ENCODE assay signal across 8 cellular contexts in genomic region chr17:82497483-82498405, GRCh38. TPM values are rescaled to one million over a fixed set of nuclear protein-coding genes. Genes with fewer than 3 reads are reported as not detected.
A peak's percentile ranks its signal among the peaks of the same experiment; 100 is the strongest.
DNase-seq lines count a peak whose midpoint lies in the region; ATAC-seq and TF ChIP-seq lines count a peak whose summit lies in the region.

No MANE protein-coding gene starts in this region.

- CTCF ChIA-PET in activated CD4-positive, alpha-beta memory T cell treated with anti-CD3 and anti-CD28 coated beads for 36 hours (lab: Charles Lee): interaction anchor here (1.3 to 4.3 kb wide), 2 partner anchors 22 to 57 kb away, joined by 3 to 17 read pairs; partner anchors contain the start of gene FOXK2

- peak; percentile 6 for ATAC-seq in GM19395 (IDR thresholded peaks at IDR 0.05; ENCODE audit: unreplicated experiment)
- no peak for ATAC-seq in HG02973 (IDR thresholded peaks at IDR 0.05; ENCODE audit: unreplicated experiment)

- peaks cover 22% of the 10 kb centered on the region for H3K4me1 Mint-ChIP-seq in activated CD4-positive, alpha-beta memory T cell treated with anti-CD3 and anti-CD28 coated beads for 36 hours (ENCODE audit: low read depth)
- peaks cover 3% of the 10 kb centered on the region for H3K4me1 Mint-ChIP-seq in endodermal cell

- H3K27ac ChIP-seq in BLaER1 treated with 17β-estradiol and CSF1 and Interleukin-3, amounts not matched to agents 10 nM and 100 nM: peak overlapping the region; percentile 13 to 87 (median 83); a peak in 21 of 22 replicates
- H3K27ac ChIP-seq in endodermal cell (ENCODE audit: low read depth, low read length) (no peak overlapping the region), muscle layer of duodenum (ENCODE audit: low read length) (peak overlapping the region; percentile 77), tibial artery (peak overlapping the region; percentile 93 to 94)

- H3K9ac ChIP-seq in BLaER1 treated with 17β-estradiol and CSF1 and Interleukin-3, amounts not matched to agents 10 nM and 100 nM: peak overlapping the region; percentile 70 to 85 (median 80); a peak in 21 of 22 replicates
- peak overlapping the region; percentile 60 for H3K9ac ChIP-seq in endodermal cell (ENCODE audit: extremely low read depth, low read length, poor library complexity, severe bottlenecking)

- no peaks in the 10 kb centered on the region for H3K9me3 Mint-ChIP-seq in activated CD4-positive, alpha-beta memory T cell treated with anti-CD3 and anti-CD28 coated beads for 36 hours
- H3K9me3 Mint-ChIP-seq in endodermal cell: no peaks in the 10 kb centered on the region

- DNase-seq in NAMALWA (ENCODE audit: low spot score) (peak; percentile 67), endodermal cell (peak; percentile 80), tibial artery (peak; percentile 45 to 77)
- DNase-seq in activated CD4-positive, alpha-beta memory T cell treated with anti-CD3 and anti-CD28 coated beads for 36 hours: peak; percentile 55

- no peaks in the 10 kb centered on the region for H3K36me3 ChIP-seq in BLaER1 treated with 17β-estradiol and CSF1 and Interleukin-3, amounts not matched to agents 10 nM and 100 nM
- H3K36me3 ChIP-seq in endodermal cell (ENCODE audit: control insufficient read depth, insufficient read depth, low read length) (no peaks in the 10 kb centered on the region), muscle layer of duodenum (ENCODE audit: control insufficient read depth in 1 of 2, insufficient read depth in 2 of 2, low read length in 2 of 2) (no peaks in the 10 kb centered on the region), tibial artery (no peaks in the 10 kb centered on the region)

- POLR2A ChIA-PET in activated CD4-positive, alpha-beta memory T cell treated with anti-CD3 and anti-CD28 coated beads for 36 hours (lab: Charles Lee): interaction anchor here (0.9 to 1.6 kb wide), 5 partner anchors 9 to 49 kb away, joined by 3 to 6 read pairs (median 4); partner anchors contain the start of gene FOXK2

- no peaks in the 10 kb centered on the region for H3K27me3 ChIP-seq in BLaER1 treated with 17β-estradiol and CSF1 and Interleukin-3, amounts not matched to agents 10 nM and 100 nM
- H3K27me3 ChIP-seq in endodermal cell (ENCODE audit: control insufficient read depth, insufficient read depth, low read length, poor library complexity, severe bottlenecking) (no peaks in the 10 kb centered on the region), muscle layer of duodenum (ENCODE audit: low read depth, low read length) (no peaks in the 10 kb centered on the region), tibial artery (no peaks in the 10 kb centered on the region)

- peaks cover 0 to 7% (median 0%) of the 10 kb centered on the region in 11 experiments; a peak in 2 of 22 replicates for H4K20me1 ChIP-seq in BLaER1 treated with 17β-estradiol and CSF1 and Interleukin-3, amounts not matched to agents 10 nM and 100 nM

- intact Hi-C loops in activated CD4-positive, alpha-beta memory T cell treated with anti-CD3 and anti-CD28 coated beads for 36 hours (cut with micrococcal nuclease): loop anchor here (1.0 to 5.0 kb wide), 3 partner anchors 22 to 39 kb away; partner anchors contain the start of genes FOXK2 and NARF
- intact Hi-C loops in tibial artery (cut with DNase I; ENCODE audit: low total_unique reads): no loop called here

- WGBS in endodermal cell (ENCODE audit: insufficient coverage in 1 of 2, insufficient read length in 1 of 2), 2 experiments: 21% methylated on average over 14 to 63 of the region's 66 CpGs

- peak overlapping the region; percentile 78 for H3K4me3 Mint-ChIP-seq in activated CD4-positive, alpha-beta memory T cell treated with anti-CD3 and anti-CD28 coated beads for 36 hours
- peak overlapping the region; percentile 69 for H3K4me3 Mint-ChIP-seq in endodermal cell

- peak overlapping the region; percentile 71 to 98 (median 90) for H3K4me2 ChIP-seq in BLaER1 treated with 17β-estradiol and CSF1 and Interleukin-3, amounts not matched to agents 10 nM and 100 nM

- peaks cover 36 to 87% (median 75%) of the 10 kb centered on the region in 10 experiments for H3K4me1 ChIP-seq in BLaER1 treated with 17β-estradiol and CSF1 and Interleukin-3, amounts not matched to agents 10 nM and 100 nM
- H3K4me1 ChIP-seq in endodermal cell (ENCODE audit: control insufficient read depth, insufficient read depth, low read length) (no peaks in the 10 kb centered on the region), muscle layer of duodenum (ENCODE audit: control insufficient read depth in 1 of 2, insufficient read depth in 2 of 2, low read length in 2 of 2) (peaks cover 0 to 14% of the 10 kb centered on the region in 2 donors), tibial artery (peaks cover 0 to 57% (median 27%) of the 10 kb centered on the region in 4 donors)

- TF ChIP-seq CTCF in endodermal cell (conservative IDR thresholded peaks at IDR 0.05) (no peak), tibial artery (IDR thresholded peaks at IDR 0.05) (no peak)

- H3K36me3 Mint-ChIP-seq in activated CD4-positive, alpha-beta memory T cell treated with anti-CD3 and anti-CD28 coated beads for 36 hours: no peaks in the 10 kb centered on the region
- no peaks in the 10 kb centered on the region for H3K36me3 Mint-ChIP-seq in endodermal cell (ENCODE audit: low read depth)

- peak overlapping the region; percentile 81 for H3K27ac Mint-ChIP-seq in activated CD4-positive, alpha-beta memory T cell treated with anti-CD3 and anti-CD28 coated beads for 36 hours
- H3K27ac Mint-ChIP-seq in endodermal cell: no peak overlapping the region

- no peaks in the 10 kb centered on the region for H3K9me3 ChIP-seq in BLaER1 treated with 17β-estradiol and CSF1 and Interleukin-3, amounts not matched to agents 10 nM and 100 nM (replicated peaks in 1 of 11)
- no peaks in the 10 kb centered on the region for H3K9me3 ChIP-seq in endodermal cell (ENCODE audit: control insufficient read depth, low read length)
- H3K9me3 ChIP-seq in muscle layer of duodenum (ENCODE audit: control insufficient read depth in 1 of 2, low read length in 2 of 2): no peaks in the 10 kb centered on the region
- H3K9me3 ChIP-seq in tibial artery: no peaks in the 10 kb centered on the region

- no peaks in the 10 kb centered on the region for H3K27me3 Mint-ChIP-seq in activated CD4-positive, alpha-beta memory T cell treated with anti-CD3 and anti-CD28 coated beads for 36 hours
- H3K27me3 Mint-ChIP-seq in endodermal cell (ENCODE audit: insufficient read depth): peaks cover 33% of the 10 kb centered on the region

- peak overlapping the region; percentile 48 to 72 (median 58) for H3K4me3 ChIP-seq in BLaER1 treated with 17β-estradiol and CSF1 and Interleukin-3, amounts not matched to agents 10 nM and 100 nM
- H3K4me3 ChIP-seq in endodermal cell (ENCODE audit: low read length): peak overlapping the region; percentile 83
- H3K4me3 ChIP-seq in muscle layer of duodenum (ENCODE audit: low read depth in 1 of 2, low read length in 2 of 2): peak overlapping the region; percentile 62 to 63
- peak overlapping the region; percentile 58 to 91 for H3K4me3 ChIP-seq in tibial artery

RNA-seq across cellular contexts. Expression of gene FOXK2, which starts 21.8 kb away (rescaled TPM):
- 10 to 100 TPM; 49.3 to 60.8 TPM for total RNA-seq in activated CD4-positive, alpha-beta memory T cell treated with anti-CD3 and anti-CD28 coated beads for 36 hours
- total RNA-seq in endodermal cell: 10 to 100 TPM; 67.2 to 68.1 TPM
- polyA plus RNA-seq in endodermal cell (2013, experiment 1 of 2): 58.7 TPM
- polyA plus RNA-seq in endodermal cell (2013, experiment 2 of 2): 53.1 TPM

RNA-seq across cellular contexts. Expression of gene NARF, which starts 39.2 kb away (rescaled TPM):
- 100 to 1,000 TPM; 101 to 110 TPM for total RNA-seq in activated CD4-positive, alpha-beta memory T cell treated with anti-CD3 and anti-CD28 coated beads for 36 hours
- 10 to 100 TPM; 64.0 to 70.8 TPM for total RNA-seq in endodermal cell
- polyA plus RNA-seq in endodermal cell (2013, experiment 1 of 2): 151 TPM
- 159 TPM for polyA plus RNA-seq in endodermal cell (2013, experiment 2 of 2)

RNA-seq across cellular contexts. Expression of gene CYBC1, which starts 47.2 kb away (rescaled TPM):
- 100 to 1,000 TPM; 333 to 343 TPM for total RNA-seq in activated CD4-positive, alpha-beta memory T cell treated with anti-CD3 and anti-CD28 coated beads for 36 hours
- 10 to 100 TPM; 71.2 to 88.5 TPM for total RNA-seq in endodermal cell
- polyA plus RNA-seq in endodermal cell (2013, experiment 1 of 2): 62.1 TPM
- polyA plus RNA-seq in endodermal cell (2013, experiment 2 of 2): 49.1 TPM
